20 cellular contexts compared by ENCODE assay signal in genomic region chr20:64024141-64024990, GRCh38. TPM values are rescaled to one million over a fixed set of nuclear protein-coding genes. Genes with fewer than 3 reads are reported as not detected.
DNase-seq lines count a peak whose midpoint lies in the region; ATAC-seq and TF ChIP-seq lines count a peak whose summit lies in the region.
"Had no signal": no experiment of that assay in that cellular context is flagged by ENCODE, and none has a peak within 500 bp of the region (broad histone marks: within the 10 kb centered on the region; RNA-seq: fewer than 3 reads in every experiment).

No MANE protein-coding gene starts in this region.

- H3K36me3 Mint-ChIP-seq in progenitor cell of endocrine pancreas (ENCODE audit: insufficient read depth): peaks cover 13% of the 10 kb centered on the region
- H3K36me3 Mint-ChIP-seq in activated naive CD8-positive, alpha-beta T cell treated with anti-CD3 and anti-CD28 coated beads for 36 hours: peaks cover 12% of the 10 kb centered on the region

- no peaks in the 10 kb centered on the region for H3K27me3 ChIP-seq in dorsolateral prefrontal cortex
- H3K27me3 ChIP-seq: SJSA1 had no signal

- no peaks in the 10 kb centered on the region for H3K27me3 Mint-ChIP-seq in progenitor cell of endocrine pancreas
- no peaks in the 10 kb centered on the region for H3K27me3 Mint-ChIP-seq in activated naive CD8-positive, alpha-beta T cell treated with anti-CD3 and anti-CD28 coated beads for 36 hours
- H3K27me3 Mint-ChIP-seq: B cell; CD4-positive, alpha-beta memory T cell; IgD-negative memory B cell had no signal

- peak overlapping the region; percentile 62 for H3K27ac Mint-ChIP-seq in progenitor cell of endocrine pancreas
- no peak overlapping the region for H3K27ac Mint-ChIP-seq in activated naive CD8-positive, alpha-beta T cell treated with anti-CD3 and anti-CD28 coated beads for 36 hours
- H3K27ac Mint-ChIP-seq: B cell; CD4-positive, alpha-beta memory T cell had no signal

- TF ChIP-seq CTCF in VCaP (conservative IDR thresholded peaks at IDR 0.05) (no peak), progenitor cell of endocrine pancreas (IDR thresholded peaks at IDR 0.05; ENCODE audit: unreplicated experiment) (no peak), dorsolateral prefrontal cortex (IDR thresholded peaks at IDR 0.05 in 54 of 56, conservative IDR thresholded peaks at IDR 0.05 in 2 of 56; ENCODE audit: low read depth in 1 of 56, partially characterized antibody in 56 of 56) (no peak)

- DNase-seq in HT-29 (ENCODE audit: low spot score) (peak; percentile 42), left lobe of liver (ENCODE audit: low spot score) (peak; percentile 87), progenitor cell of endocrine pancreas (ENCODE audit: low spot score, unreplicated experiment) (no peak), NCI-H510A treated with DMSO at 0.1 percent for 48 hours (lab: John Stamatoyannopoulos, UW) (no peak), dorsolateral prefrontal cortex (no peak)
- DNase-seq in activated naive CD8-positive, alpha-beta T cell treated with anti-CD3 and anti-CD28 coated beads for 36 hours: no peak
- DNase-seq: CD4-positive, alpha-beta memory T cell; DND-41; GDM1; MV-4-11; NCI-H1436; NCI-H2081; NCI-H526; OCI-M1 had no signal

- no peak overlapping the region for H3K4me3 Mint-ChIP-seq in progenitor cell of endocrine pancreas (ENCODE audit: low read depth)
- H3K4me3 Mint-ChIP-seq in activated naive CD8-positive, alpha-beta T cell treated with anti-CD3 and anti-CD28 coated beads for 36 hours: no peak overlapping the region
- H3K4me3 Mint-ChIP-seq: B cell; CD4-positive, alpha-beta memory T cell; IgD-negative memory B cell had no signal

- intact Hi-C loops in dorsolateral prefrontal cortex (cut with DNase I): no loop called here

- H3K9me3 Mint-ChIP-seq in progenitor cell of endocrine pancreas (ENCODE audit: low read depth): no peaks in the 10 kb centered on the region
- H3K9me3 Mint-ChIP-seq in activated naive CD8-positive, alpha-beta T cell treated with anti-CD3 and anti-CD28 coated beads for 36 hours: no peaks in the 10 kb centered on the region
- H3K9me3 Mint-ChIP-seq: IgD-negative memory B cell had no signal

- no peak overlapping the region for H3K4me3 ChIP-seq in dorsolateral prefrontal cortex
- H3K4me3 ChIP-seq: SJSA1 had no signal

- peak; percentile 81 for ATAC-seq in left lobe of liver
- ATAC-seq in GM18907 (IDR thresholded peaks at IDR 0.05; ENCODE audit: unreplicated experiment): no peak

- peaks cover 5% of the 10 kb centered on the region for H3K4me1 Mint-ChIP-seq in progenitor cell of endocrine pancreas (ENCODE audit: low read depth)
- H3K4me1 Mint-ChIP-seq in activated naive CD8-positive, alpha-beta T cell treated with anti-CD3 and anti-CD28 coated beads for 36 hours: no peaks in the 10 kb centered on the region
- H3K4me1 Mint-ChIP-seq: B cell, IgD-negative memory B cell had no signal

- H3K27ac ChIP-seq in VCaP (peak overlapping the region; percentile 54), dorsolateral prefrontal cortex (no peak overlapping the region)
- H3K27ac ChIP-seq: RWPE1, SJSA1 had no signal

RNA-seq across cellular contexts. Expression of gene C20orf204, which starts 11.6 kb away (rescaled TPM):
- 0.69 and 1.5 TPM in 2 replicates for total RNA-seq in HT-29 (2014; rRNA removed; shearing (Covaris generic))
- total RNA-seq in left lobe of liver: 0.68 TPM
- total RNA-seq in progenitor cell of endocrine pancreas: 3.3 and 3.4 TPM in 2 replicates
- total RNA-seq in activated naive CD8-positive, alpha-beta T cell treated with anti-CD3 and anti-CD28 coated beads for 36 hours: 1 to 10 TPM; 2.1 to 2.5 TPM
- total RNA-seq in dorsolateral prefrontal cortex: 1 to 10 TPM; 1.4 to 6.3 (median 3.1) TPM

RNA-seq across cellular contexts. Expression of gene SOX18, which starts 25.1 kb away (rescaled TPM):
- not detected in 2 replicates for total RNA-seq in HT-29 (2014; rRNA removed; shearing (Covaris generic))
- total RNA-seq in left lobe of liver (8.1 TPM), progenitor cell of endocrine pancreas (not detected in 2 replicates), dorsolateral prefrontal cortex (10 to 100 TPM in 46 of 120 experiments, 1 to 10 TPM in 74; 2.1 to 27.7 (median 9.1) TPM)
- total RNA-seq in activated naive CD8-positive, alpha-beta T cell treated with anti-CD3 and anti-CD28 coated beads for 36 hours: not detected
- total RNA-seq: B cell; CD4-positive, alpha-beta memory T cell had no signal

RNA-seq across cellular contexts. Expression of gene TCEA2, which starts 38.6 kb away (rescaled TPM):
- 1.2 TPM in 1 of 2 replicates, not detected in the other for total RNA-seq in HT-29 (2014; rRNA removed; shearing (Covaris generic))
- total RNA-seq in left lobe of liver: 49.2 TPM
- 86.7 and 92.7 TPM in 2 replicates for total RNA-seq in progenitor cell of endocrine pancreas
- 10 to 100 TPM; 37.8 to 38.6 TPM for total RNA-seq in activated naive CD8-positive, alpha-beta T cell treated with anti-CD3 and anti-CD28 coated beads for 36 hours
- total RNA-seq in dorsolateral prefrontal cortex: 100 to 1,000 TPM; 105 to 197 (median 137) TPM

RNA-seq across cellular contexts. Expression of gene PRPF6, which starts 43.4 kb away (rescaled TPM):
- 102 and 110 TPM in 2 replicates for total RNA-seq in HT-29 (2014; rRNA removed; shearing (Covaris generic))
- 24.2 TPM for total RNA-seq in left lobe of liver
- 74.7 and 76.4 TPM in 2 replicates for total RNA-seq in progenitor cell of endocrine pancreas
- total RNA-seq in activated naive CD8-positive, alpha-beta T cell treated with anti-CD3 and anti-CD28 coated beads for 36 hours: 10 to 100 TPM; 64.5 to 64.6 TPM
- 10 to 100 TPM; 41.9 to 83.8 (median 68.3) TPM for total RNA-seq in dorsolateral prefrontal cortex

RNA-seq across cellular contexts. Expression of gene SAMD10, which starts 44.9 kb away (rescaled TPM):
- 47.2 and 51.9 TPM in 2 replicates for total RNA-seq in HT-29 (2014; rRNA removed; shearing (Covaris generic))
- total RNA-seq in left lobe of liver: 3.5 TPM
- 12.8 and 14.0 TPM in 2 replicates for total RNA-seq in progenitor cell of endocrine pancreas
- 10 to 100 TPM; 16.7 to 19.3 TPM for total RNA-seq in activated naive CD8-positive, alpha-beta T cell treated with anti-CD3 and anti-CD28 coated beads for 36 hours
- total RNA-seq in dorsolateral prefrontal cortex: 10 to 100 TPM in 38 of 120 experiments, 1 to 10 TPM in 82; 4.0 to 15.8 (median 8.8) TPM

Comparison
In these comparisons a context has a peak if more than half of its experiments do, and no peak if none do; other contexts are left out.
1. DNase-seq: peak in HT-29 (single experiment) and left lobe of liver (single experiment); none in progenitor cell of endocrine pancreas (single experiment), NCI-H510A treated with DMSO at 0.1 percent for 48 hours (single experiment), activated naive CD8-positive, alpha-beta T cell treated with anti-CD3 and anti-CD28 coated beads for 36 hours (single experiment) and dorsolateral prefrontal cortex (0 of 10).
2. RNA of gene TCEA2, which starts 38.6 kb away (total RNA-seq): 105 to 197 TPM in dorsolateral prefrontal cortex, 86.7 to 92.7 TPM in progenitor cell of endocrine pancreas, 49.2 TPM in left lobe of liver (single experiment) and 37.8 to 38.6 TPM in activated naive CD8-positive, alpha-beta T cell treated with anti-CD3 and anti-CD28 coated beads for 36 hours; 1.2 TPM in HT-29; every median in the first group is over 10 times any median in the second.